In the genomic region with DNA sequence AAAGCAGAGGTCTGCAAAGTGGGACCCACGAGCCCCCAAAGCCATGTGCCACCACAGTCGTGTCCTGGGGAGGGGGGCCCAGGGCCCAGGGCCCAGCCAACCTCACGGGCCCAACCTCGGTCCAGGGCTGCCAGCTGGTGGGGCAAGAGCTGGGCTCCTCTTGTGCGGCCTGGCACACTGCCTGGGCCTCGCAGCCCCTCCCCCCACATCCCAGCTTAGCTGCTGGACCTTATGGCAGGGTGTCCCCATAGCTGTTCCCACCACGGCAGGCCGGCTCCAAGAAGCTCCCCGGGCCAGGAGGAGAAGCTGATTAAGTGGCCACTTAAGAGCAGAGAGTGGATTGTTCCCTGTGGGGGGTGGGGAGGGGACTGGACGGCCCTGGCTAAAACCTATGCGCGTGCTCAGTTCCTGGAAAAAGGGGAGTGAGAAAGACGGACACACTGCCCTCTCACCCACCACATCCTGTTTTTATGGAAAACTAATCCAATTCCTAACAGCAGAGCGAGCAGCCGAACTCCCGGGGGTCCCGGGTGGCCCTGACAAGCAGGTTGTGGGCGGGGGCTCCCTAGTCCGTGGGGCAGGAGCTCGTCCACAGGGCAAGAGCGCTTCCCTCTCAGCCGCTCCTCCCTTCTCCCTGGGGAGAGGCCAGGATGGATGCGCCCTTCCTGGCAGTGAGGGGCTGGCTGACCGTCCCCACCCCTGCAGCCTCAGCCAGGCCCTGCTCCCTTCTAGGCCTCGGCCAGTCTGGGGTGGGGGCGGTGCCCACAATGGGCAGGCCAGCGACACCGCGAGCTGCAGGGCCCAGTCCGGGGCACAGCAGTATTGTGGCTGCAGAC, we compare ENCODE assay signal across 9 cellular contexts. TPM values are rescaled to one million over a fixed set of nuclear protein-coding genes. Genes with fewer than 3 reads are reported as not detected.
DNase-seq lines count a peak whose midpoint lies in the region; ATAC-seq and TF ChIP-seq lines count a peak whose summit lies in the region.
"Had no signal": no experiment of that assay in that cellular context is flagged by ENCODE, and none has a peak within 500 bp of the region (broad histone marks: within the 10 kb centered on the region; RNA-seq: fewer than 3 reads in every experiment).

No MANE protein-coding gene starts in this region.

- no peaks in the 10 kb centered on the region for H3K9me3 Mint-ChIP-seq in Caco-2 (ENCODE audit: unreplicated experiment)

- DNase-seq in Caco-2 = no peak
- peak; percentile 46 for DNase-seq in RPMI7951 (ENCODE audit: low read depth)
- DNase-seq in retina = peak; percentile 67
- DNase-seq in mucosa of gallbladder (ENCODE audit: low spot score) = no peak
- no peak for DNase-seq in cerebellar nuclear complex (lab: John Stamatoyannopoulos, UW)
- DNase-seq: NCI-H2081 had no signal

- POLR2A ChIA-PET in Caco-2 (lab: Charles Lee) = interaction anchor here (0.5 kb wide), 1 partner anchor 357 kb away, joined by 5 read pairs; no protein-coding TSS in a partner anchor

- H3K36me3 ChIP-seq in Caco-2 (ENCODE audit: control insufficient read depth, insufficient read depth, low read length) (no peaks in the 10 kb centered on the region; the same call in 1 of the 2 replicates), gastroesophageal sphincter (peaks cover 0 to 10% of the 10 kb centered on the region in 2 donors)

- no peak overlapping the region for H3K4me3 Mint-ChIP-seq in Caco-2 (ENCODE audit: unreplicated experiment)

- intact Hi-C loops in Caco-2 (cut with micrococcal nuclease; ENCODE audit: unreplicated experiment) = no loop called here

- CTCF ChIA-PET in Caco-2 (lab: Charles Lee) = interaction anchor here (2.4 kb wide), 1 partner anchor 31 kb away, joined by 14 read pairs; no protein-coding TSS in a partner anchor

- H3K27ac ChIP-seq in gastroesophageal sphincter = peak overlapping the region; percentile 44 to 98 (median 92)

- H3K4me1 Mint-ChIP-seq in Caco-2 (ENCODE audit: low read depth, unreplicated experiment) = peaks cover 30% of the 10 kb centered on the region

- H3K4me3 ChIP-seq in Caco-2 (ENCODE audit: low read depth, low read length) = no peak overlapping the region
- H3K4me3 ChIP-seq in gastroesophageal sphincter = peak overlapping the region in 1 of 2 donors; percentile 34

- WGBS in gastroesophageal sphincter (ENCODE audit: low coverage in 1 of 2), 2 donors = 15 to 24% methylated on average over 4 of the region's 30 CpGs

- H3K27me3 ChIP-seq in Caco-2 (replicated peaks; ENCODE audit: control insufficient read depth, insufficient read depth, low read length) (no peaks in the 10 kb centered on the region), gastroesophageal sphincter (no peaks in the 10 kb centered on the region)

- BruUV-seq in Caco-2 (replicated peaks; lab: Mats Ljungman, UMichigan) = no TSS peak

- TF ChIP-seq EP300 in gastroesophageal sphincter (IDR thresholded peaks at IDR 0.05) = no peak

- TF ChIP-seq CTCF in Caco-2 (IDR thresholded peaks at IDR 0.05; ENCODE audit: insufficient read depth in 1 of 2, low read depth in 1 of 2, low read length in 1 of 2, severe bottlenecking in 1 of 2, unreplicated experiment in 1 of 2) = no peak
- peak in 1 of 4 experiments; percentile 30 for TF ChIP-seq CTCF in gastroesophageal sphincter (IDR thresholded peaks at IDR 0.05)

- peaks cover 92% of the 10 kb centered on the region for H3K4me1 ChIP-seq in Caco-2
- H3K4me1 ChIP-seq in gastroesophageal sphincter = peaks cover 16 to 100% (median 77%) of the 10 kb centered on the region in 3 donors

- no peaks in the 10 kb centered on the region for H3K27me3 Mint-ChIP-seq in Caco-2 (ENCODE audit: insufficient read depth, unreplicated experiment)

- peak overlapping the region; percentile 75 for H3K27ac Mint-ChIP-seq in Caco-2 (ENCODE audit: unreplicated experiment)

- TF ChIP-seq POLR2A in gastroesophageal sphincter (IDR thresholded peaks at IDR 0.05) = no peak

- peaks cover 65% of the 10 kb centered on the region for H3K36me3 Mint-ChIP-seq in Caco-2 (ENCODE audit: insufficient read depth, unreplicated experiment)

- H3K9me3 ChIP-seq in Caco-2 = no peaks in the 10 kb centered on the region
- no peaks in the 10 kb centered on the region for H3K9me3 ChIP-seq in gastroesophageal sphincter

- peak; percentile 54 for ATAC-seq in gastroesophageal sphincter
- ATAC-seq in GM19395 (IDR thresholded peaks at IDR 0.05; ENCODE audit: unreplicated experiment) = no peak
- no peak for ATAC-seq in HG02852 (IDR thresholded peaks at IDR 0.05; ENCODE audit: unreplicated experiment)

RNA-seq across cellular contexts. Expression of a gene that starts 16.8 kb away (rescaled TPM):
- total RNA-seq in Caco-2 (2022) (248 and 284 TPM in 2 replicates), gastroesophageal sphincter (100 to 1,000 TPM; 105 to 248 (median 172) TPM), mucosa of gallbladder (108 TPM)
- total RNA-seq in RPMI7951 (2014; rRNA removed; shearing (Covaris generic)) = 76.4 and 91.5 TPM in 2 replicates

RNA-seq across cellular contexts. Expression of a gene that starts 35.3 kb away (rescaled TPM):
- total RNA-seq in Caco-2 (2022) = 97.7 and 98.0 TPM in 2 replicates
- total RNA-seq in RPMI7951 (2014; rRNA removed; shearing (Covaris generic)) = 32.2 and 35.2 TPM in 2 replicates
- 1 to 10 TPM in 1 of 4 donors, under 1 TPM in 1, not detected in 2; 0.92 to 2.0 TPM for total RNA-seq in gastroesophageal sphincter
- total RNA-seq in mucosa of gallbladder = 3.2 TPM

RNA-seq across cellular contexts. Expression of a gene that starts 43.5 kb away (rescaled TPM):
- total RNA-seq in Caco-2 (2022) = 251 and 268 TPM in 2 replicates
- 122 and 184 TPM in 2 replicates for total RNA-seq in RPMI7951 (2014; rRNA removed; shearing (Covaris generic))
- 100 to 1,000 TPM in 2 of 4 donors, 10 to 100 TPM in 2; 64.9 to 103 (median 92.9) TPM for total RNA-seq in gastroesophageal sphincter
- 104 TPM for total RNA-seq in mucosa of gallbladder

Comparison
In these comparisons a context has a peak if more than half of its experiments do, and no peak if none do; other contexts are left out.
1. DNase-seq: peak in RPMI7951 (single experiment) and retina (single experiment); none in Caco-2 (0 of 2), mucosa of gallbladder (single experiment) and cerebellar nuclear complex (0 of 2).